ENCODE assay signal across 28 cellular contexts in the genomic region with DNA sequence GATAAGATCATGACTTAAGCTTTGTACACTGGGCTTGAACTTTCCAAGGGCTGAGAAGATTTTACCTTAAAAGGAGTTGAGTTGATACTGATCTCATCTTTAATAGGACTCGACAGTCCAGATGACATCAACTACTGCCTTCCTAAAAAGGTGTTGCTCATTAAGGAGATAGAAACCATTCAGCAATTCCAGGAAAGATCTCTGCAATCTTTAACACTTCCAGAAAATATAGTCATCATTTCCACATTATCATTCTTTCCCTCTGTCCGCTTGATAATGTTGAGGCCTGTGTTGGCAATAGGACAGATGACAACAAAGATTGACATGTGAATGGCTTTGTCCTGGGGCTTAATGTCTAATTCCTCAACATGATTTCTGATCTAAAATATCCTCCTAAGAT.
"Had no signal": no experiment of that assay in that cellular context is flagged by ENCODE, and none has a peak within 500 bp of the region (broad histone marks: within the 10 kb centered on the region; RNA-seq: fewer than 3 reads in every experiment).

No MANE protein-coding gene starts in this region.

- H3K4me3 Mint-ChIP-seq: stimulated activated effector memory CD8-positive, alpha-beta T cell treated with anti-CD3 and anti-CD28 coated beads, Interleukin-12 subunit alpha, Interleukin-12 subunit beta, amount 100 ng/mL, for 72 hours; stimulated activated memory B cell treated with anti-CD40 and anti-IgM and Interleukin-4, amounts not matched to agents 10 μg/mL and 1 μg/mL and 100 μg/mL, for 72 hours; stimulated activated naive B cell treated with anti-CD40 and anti-IgM and Interleukin-4, amounts not matched to agents 10 μg/mL and 1 μg/mL and 100 μg/mL, for 72 hours; stimulated activated naive CD8-positive, alpha-beta T cell treated with anti-CD3 and anti-CD28 coated beads, Interleukin-15, amount 100 ng/mL, for 72 hours; stimulated activated naive CD8-positive, alpha-beta T cell treated with anti-CD3 and anti-CD28 coated beads, Interleukin-15, Interleukin-2, amounts not matched to agents 100 ng/mL and 50 ng/mL, for 24 hours; type B pancreatic cell had no signal

- FAIRE-seq: urothelium cell line had no signal

- H3K9me3 Mint-ChIP-seq: stimulated activated effector memory CD8-positive, alpha-beta T cell treated with anti-CD3 and anti-CD28 coated beads, Interleukin-12 subunit alpha, Interleukin-12 subunit beta, amount 100 ng/mL, for 72 hours; stimulated activated naive CD8-positive, alpha-beta T cell treated with anti-CD3 and anti-CD28 coated beads, Interleukin-15, amount 100 ng/mL, for 72 hours; stimulated activated naive CD8-positive, alpha-beta T cell treated with anti-CD3 and anti-CD28 coated beads, Interleukin-15, Interleukin-2, amounts not matched to agents 100 ng/mL and 50 ng/mL, for 24 hours; type B pancreatic cell had no signal

- H3K36me3 ChIP-seq: stomach, suprapubic skin, thoracic aorta, thyroid gland, tibial artery, tibial nerve, transverse colon, upper lobe of left lung, upper lobe of right lung, uterus, vagina had no signal

- H3K27me3 ChIP-seq: stomach, suprapubic skin, testis, thyroid gland, tibial artery, tibial nerve, transverse colon, upper lobe of left lung, upper lobe of right lung, uterus, vagina had no signal

- ATAC-seq: stimulated activated effector memory CD8-positive, alpha-beta T cell treated with anti-CD3 and anti-CD28 coated beads, Interleukin-12 subunit alpha, Interleukin-12 subunit beta, amount 100 ng/mL, for 72 hours; stimulated activated memory B cell treated with anti-CD40 and anti-IgM and Interleukin-4, amounts not matched to agents 10 μg/mL and 1 μg/mL and 100 μg/mL, for 72 hours; stimulated activated naive B cell treated with anti-CD40 and anti-IgM and Interleukin-4, amounts not matched to agents 10 μg/mL and 1 μg/mL and 100 μg/mL, for 72 hours; stimulated activated naive CD8-positive, alpha-beta T cell treated with anti-CD3 and anti-CD28 coated beads, Interleukin-15, amount 100 ng/mL, for 72 hours; stimulated activated naive CD8-positive, alpha-beta T cell treated with anti-CD3 and anti-CD28 coated beads, Interleukin-15, Interleukin-2, amounts not matched to agents 100 U/mL and 50 U/mL, for 24 hours; upper lobe of right lung had no signal

- H3K9me3 ChIP-seq: stomach, suprapubic skin, testis, thoracic aorta, thyroid gland, tibial artery, tibial nerve, transverse colon, upper lobe of left lung, upper lobe of right lung, uterus, vagina had no signal

- H3K4me1 Mint-ChIP-seq: stimulated activated effector memory CD8-positive, alpha-beta T cell treated with anti-CD3 and anti-CD28 coated beads, Interleukin-12 subunit alpha, Interleukin-12 subunit beta, amount 100 ng/mL, for 72 hours; stimulated activated memory B cell treated with anti-CD40 and anti-IgM and Interleukin-4, amounts not matched to agents 10 μg/mL and 1 μg/mL and 100 μg/mL, for 72 hours; stimulated activated naive B cell treated with anti-CD40 and anti-IgM and Interleukin-4, amounts not matched to agents 10 μg/mL and 1 μg/mL and 100 μg/mL, for 72 hours; stimulated activated naive CD8-positive, alpha-beta T cell treated with anti-CD3 and anti-CD28 coated beads, Interleukin-15, amount 100 ng/mL, for 72 hours had no signal

- DNase-seq: stimulated activated CD4-positive, alpha-beta T cell treated with anti-CD3 and anti-CD28 coated beads, Interleukin-2, amount 100 ng/mL, for 48 hours; stimulated activated CD4-positive, alpha-beta T cell treated with anti-CD3 and anti-CD28 coated beads, Interleukin-4, amount 100 ng/mL, for 1 hour; stimulated activated CD4-positive, alpha-beta T cell treated with anti-CD3 and anti-CD28 coated beads, Interleukin-4, amount 100 ng/mL, for 24 hours; stimulated activated CD4-positive, alpha-beta T cell treated with anti-CD3 and anti-CD28 coated beads, Interleukin-4, amount 100 ng/mL, for 4 hours; stimulated activated CD8-positive, alpha-beta memory T cell treated with anti-CD3 and anti-CD28 coated beads, Interleukin-4, amount 100 ng/mL, for 48 hours; stimulated activated naive B cell treated with anti-CD40 and anti-IgM and Interleukin-4, amounts not matched to agents 10 μg/mL and 1 μg/mL and 100 μg/mL, for 72 hours; stimulated activated naive CD4-positive, alpha-beta T cell; stimulated activated naive CD4-positive, alpha-beta T cell treated with Interleukin-2 at 50 U/mL for 16 hours; stimulated activated naive CD8-positive, alpha-beta T cell treated with anti-CD3 and anti-CD28 coated beads, Interleukin-15, amount 100 ng/mL, for 72 hours; stimulated activated naive CD8-positive, alpha-beta T cell treated with anti-CD3 and anti-CD28 coated beads, Interleukin-15, Interleukin-2, amounts not matched to agents 100 U/mL and 50 U/mL, for 24 hours; stomach; substantia nigra; testis; thyroid gland; tibial artery; transverse colon; upper lobe of left lung; upper lobe of right lung; uterus had no signal

- H3K36me3 Mint-ChIP-seq: stimulated activated effector memory CD8-positive, alpha-beta T cell treated with anti-CD3 and anti-CD28 coated beads, Interleukin-12 subunit alpha, Interleukin-12 subunit beta, amount 100 ng/mL, for 72 hours; stimulated activated memory B cell treated with anti-CD40 and anti-IgM and Interleukin-4, amounts not matched to agents 10 μg/mL and 1 μg/mL and 100 μg/mL, for 72 hours; stimulated activated naive B cell treated with anti-CD40 and anti-IgM and Interleukin-4, amounts not matched to agents 10 μg/mL and 1 μg/mL and 100 μg/mL, for 72 hours; type B pancreatic cell had no signal

- H3K4me1 ChIP-seq: suprapubic skin, thyroid gland, tibial artery, uterus, vagina had no signal

- H3K27ac ChIP-seq: stomach, suprapubic skin, testis, thoracic aorta, thyroid gland, tibial artery, tibial nerve, transverse colon, upper lobe of left lung, upper lobe of right lung, uterus, vagina had no signal

- H3K27ac Mint-ChIP-seq: stimulated activated effector memory CD8-positive, alpha-beta T cell treated with anti-CD3 and anti-CD28 coated beads, Interleukin-12 subunit alpha, Interleukin-12 subunit beta, amount 100 ng/mL, for 72 hours; stimulated activated memory B cell treated with anti-CD40 and anti-IgM and Interleukin-4, amounts not matched to agents 10 μg/mL and 1 μg/mL and 100 μg/mL, for 72 hours; stimulated activated naive B cell treated with anti-CD40 and anti-IgM and Interleukin-4, amounts not matched to agents 10 μg/mL and 1 μg/mL and 100 μg/mL, for 72 hours; stimulated activated naive CD8-positive, alpha-beta T cell treated with anti-CD3 and anti-CD28 coated beads, Interleukin-15, amount 100 ng/mL, for 72 hours; stimulated activated naive CD8-positive, alpha-beta T cell treated with anti-CD3 and anti-CD28 coated beads, Interleukin-15, Interleukin-2, amounts not matched to agents 100 ng/mL and 50 ng/mL, for 24 hours; type B pancreatic cell had no signal

- H3K4me3 ChIP-seq: stomach, suprapubic skin, testis, thoracic aorta, thyroid gland, tibial artery, tibial nerve, transverse colon, upper lobe of left lung, upper lobe of right lung, uterus, vagina had no signal

- H3K27me3 Mint-ChIP-seq: stimulated activated memory B cell treated with anti-CD40 and anti-IgM and Interleukin-4, amounts not matched to agents 10 μg/mL and 1 μg/mL and 100 μg/mL, for 72 hours; type B pancreatic cell had no signal
